Comparison of ENCODE assay signal across 17 cellular contexts in genomic region chr7:133054167-133054840, GRCh38. TPM values are rescaled to one million over a fixed set of nuclear protein-coding genes. Genes with fewer than 3 reads are reported as not detected.
DNase-seq lines count a peak whose midpoint lies in the region; ATAC-seq and TF ChIP-seq lines count a peak whose summit lies in the region.
"Had no signal": no experiment of that assay in that cellular context is flagged by ENCODE, and none has a peak within 500 bp of the region (broad histone marks: within the 10 kb centered on the region; RNA-seq: fewer than 3 reads in every experiment).

No MANE protein-coding gene starts in this region.

- peaks cover 75% of the 10 kb centered on the region for H3K79me2 ChIP-seq in SK-N-SH (ENCODE audit: insufficient read depth)

- TF ChIP-seq POLR2A in uterus (IDR thresholded peaks at IDR 0.05) (no peak), body of pancreas (IDR thresholded peaks at IDR 0.05) (no peak)

- POLR2A ChIA-PET in SK-N-SH (lab: Yijun Ruan, JAX) = no interaction called here

- H3K27ac ChIP-seq in left ventricle myocardium inferior (replicated peaks) (peak overlapping the region; percentile 80), SK-N-SH (ENCODE audit: low read depth in 2 of 2, low read length in 1 of 2) (peak overlapping the region; percentile 40 to 92; a peak in 3 of 4 replicates), uterus (peak overlapping the region; percentile 28 to 78), body of pancreas (no peak overlapping the region)
- H3K27ac ChIP-seq: KMS-11, spleen had no signal

- no peak for ATAC-seq in Right ventricle myocardium inferior
- no peak for ATAC-seq in body of pancreas

- no peak for TF ChIP-seq EP300 in SK-N-SH (IDR thresholded peaks at IDR 0.05; ENCODE audit: borderline replicate concordance in 1 of 2, low read depth in 1 of 2, low read length in 1 of 2)

- CTCF ChIA-PET in SK-N-SH (lab: Yijun Ruan, JAX) = interaction anchor here (0.7 to 0.9 kb wide), 2 partner anchors 14 to 228 kb away, joined by 3 to 5 read pairs; no protein-coding TSS in a partner anchor

- intact Hi-C loops in left ventricle myocardium inferior (cut with micrococcal nuclease) (no loop called here), Right ventricle myocardium inferior (cut with DNase I) (no loop called here), uterus (cut with DNase I; ENCODE audit: low total_unique reads) (no loop called here), body of pancreas (cut with DNase I) (no loop called here)

- H2AFZ ChIP-seq in SK-N-SH (ENCODE audit: low read depth) = no peak overlapping the region

- 59% methylated on average over 2 of the region's 2 CpGs for WGBS in SK-N-SH (ENCODE audit: low lambda C conversion rate)
- 67 to 73% methylated on average over 2 of the region's 2 CpGs for WGBS in body of pancreas, 2 donors

- DNase-seq in left ventricle myocardium inferior (no peak), Right ventricle myocardium inferior (ENCODE audit: missing footprints) (no peak), SK-N-SH (no peak), fibroblast of peridontal ligament (ENCODE audit: extremely low read depth) (peak; percentile 42), uterus (no peak), body of pancreas (no peak), midbrain (lab: John Stamatoyannopoulos, UW) (no peak), GM19238 (ENCODE audit: insufficient read length, low spot score) (no peak)
- DNase-seq: activated CD4-positive, alpha-beta memory T cell treated with anti-CD3 and anti-CD28 coated beads, Interleukin-2, amount 10 ng/mL, durations not matched to agents 7 days and 5 days; amygdala; dorsolateral prefrontal cortex; NCI-H187; NCI-H510A treated with DMSO at 0.1 percent for 48 hours; RPMI8226; spleen; stomach had no signal

- H3K4me1 ChIP-seq in left ventricle myocardium inferior (peaks cover 68% of the 10 kb centered on the region), SK-N-SH (ENCODE audit: control insufficient read depth in 1 of 2, insufficient read depth in 2 of 2, low read depth in 1 of 2, low read length in 1 of 2) (peaks cover 19 to 20% of the 10 kb centered on the region in 2 experiments), uterus (peaks cover 13% of the 10 kb centered on the region in 2 donors), body of pancreas (peaks cover 33% of the 10 kb centered on the region)

- no peaks in the 10 kb centered on the region for H3K9me2 ChIP-seq in SK-N-SH

- H3K4me2 ChIP-seq in SK-N-SH = peak overlapping the region; percentile 45
- H3K4me2 ChIP-seq: KMS-11 had no signal

- H3K4me3 ChIP-seq in left ventricle myocardium inferior (no peak overlapping the region), SK-N-SH (ENCODE audit: low read depth in 2 of 2, low read length in 1 of 2) (peak overlapping the region in 1 of 2 experiments; percentile 7; a peak in 1 of 4 replicates), uterus (no peak overlapping the region), body of pancreas (no peak overlapping the region)
- H3K4me3 ChIP-seq: dorsolateral prefrontal cortex, spleen, stomach had no signal

- TF ChIP-seq RAD21 in SK-N-SH (IDR thresholded peaks at IDR 0.05; ENCODE audit: low read length) = no peak

- peaks cover 14% of the 10 kb centered on the region for H4K20me1 ChIP-seq in SK-N-SH (ENCODE audit: insufficient read depth)

- H3K27me3 ChIP-seq in left ventricle myocardium inferior (ENCODE audit: low read depth) (no peaks in the 10 kb centered on the region), SK-N-SH (ENCODE audit: insufficient read depth) (no peaks in the 10 kb centered on the region), uterus (no peaks in the 10 kb centered on the region), body of pancreas (no peaks in the 10 kb centered on the region)
- H3K27me3 ChIP-seq: dorsolateral prefrontal cortex, spleen, stomach had no signal

- H3K9ac ChIP-seq in SK-N-SH = peak overlapping the region; percentile 60
- H3K9ac ChIP-seq: KMS-11 had no signal

- TF ChIP-seq CTCF in left ventricle myocardium inferior (IDR thresholded peaks at IDR 0.05; ENCODE audit: borderline replicate concordance) (no peak), SK-N-SH (IDR thresholded peaks at IDR 0.05) (no peak), uterus (IDR thresholded peaks at IDR 0.05) (no peak), body of pancreas (IDR thresholded peaks at IDR 0.05) (no peak)

- H3K36me3 ChIP-seq in left ventricle myocardium inferior (no peaks in the 10 kb centered on the region), SK-N-SH (replicated peaks in 1 of 2; ENCODE audit: control insufficient read depth in 1 of 2, insufficient read depth in 2 of 2, low read length in 1 of 2) (peaks cover 3 to 4% of the 10 kb centered on the region in 2 experiments), uterus (no peaks in the 10 kb centered on the region), body of pancreas (replicated peaks in 1 of 2; ENCODE audit: insufficient read depth in 1 of 2, low read depth in 2 of 2) (no peaks in the 10 kb centered on the region)
- H3K36me3 ChIP-seq: spleen, stomach had no signal

- no peaks in the 10 kb centered on the region for H3K9me3 ChIP-seq in left ventricle myocardium inferior (replicated peaks)
- no peaks in the 10 kb centered on the region for H3K9me3 ChIP-seq in SK-N-SH
- no peaks in the 10 kb centered on the region for H3K9me3 ChIP-seq in uterus
- H3K9me3 ChIP-seq in body of pancreas = no peaks in the 10 kb centered on the region
- H3K9me3 ChIP-seq: spleen, stomach had no signal

- H3F3A ChIP-seq in SK-N-SH (replicated peaks; ENCODE audit: insufficient read depth) = peaks cover 17% of the 10 kb centered on the region

TF ChIP-seq in SK-N-SH, 30 proteins besides CTCF, POLR2A, EP300 and RAD21:
- no peak for TF ChIP-seq SIN3A (IDR thresholded peaks at IDR 0.05; ENCODE audit: borderline replicate concordance, low read depth, low read length)
- no peak for TF ChIP-seq TCF12 (IDR thresholded peaks at IDR 0.05)
- TF ChIP-seq JUND (IDR thresholded peaks at IDR 0.05) = 0 out of 2 replicates have a peak, but pooled peaks have one; percentile 7

RNA-seq across cellular contexts. Expression of gene CHCHD3, which starts 27.6 kb away (rescaled TPM):
- total RNA-seq in left ventricle myocardium inferior (209 TPM), Right ventricle myocardium inferior (169 TPM), uterus (10 to 100 TPM; 43.5 to 61.0 (median 47.6) TPM), body of pancreas (10 to 100 TPM; 24.4 to 32.6 TPM)
- polyA plus RNA-seq in SK-N-SH (2012; rRNA removed) = 97.1 and 119 TPM in 2 replicates
- 135 and 141 TPM in 2 replicates for polyA plus RNA-seq in SK-N-SH (2012; cell fraction: cytosol; rRNA removed)
- polyA plus RNA-seq in SK-N-SH (2012; cell fraction: nucleus; rRNA removed) = 25.0 and 44.7 TPM in 2 replicates

Comparison
In these comparisons a context has a peak if more than half of its experiments do, and no peak if none do; other contexts are left out.
1. H3K27ac ChIP-seq: peak in left ventricle myocardium inferior (single experiment), SK-N-SH (2 of 2) and uterus (2 of 2); none in body of pancreas (0 of 4).